Comparison of ENCODE assay signal across 20 cellular contexts in genomic region chr16:3068486-3068885, GRCh38. TPM values are rescaled to one million over a fixed set of nuclear protein-coding genes. Genes with fewer than 3 reads are reported as not detected.
DNase-seq lines count a peak whose midpoint lies in the region; ATAC-seq and TF ChIP-seq lines count a peak whose summit lies in the region.
"Had no signal": no experiment of that assay in that cellular context is flagged by ENCODE, and none has a peak within 500 bp of the region (broad histone marks: within the 10 kb centered on the region; RNA-seq: fewer than 3 reads in every experiment).

No MANE protein-coding gene starts in this region.

- no peak for ATAC-seq in activated T-helper 17 cell treated with anti-CD3 and anti-CD28 coated beads, Interleukin-2, amount 50 U/mL, for 72 hours (replicated peaks)
- ATAC-seq in upper lobe of right lung (no peak), HG03565 (IDR thresholded peaks at IDR 0.05; ENCODE audit: unreplicated experiment) (no peak)
- ATAC-seq: sciatic nerve had no signal

- H3K9me3 Mint-ChIP-seq in activated naive CD4-positive, alpha-beta T cell treated with anti-CD3 and anti-CD28 coated beads for 36 hours, result no peaks in the 10 kb centered on the region
- no peaks in the 10 kb centered on the region for H3K9me3 Mint-ChIP-seq in activated T-helper 17 cell treated with anti-CD3 and anti-CD28 coated beads, Interleukin-2, amount 50 U/mL, for 72 hours
- H3K9me3 Mint-ChIP-seq: H9, memory B cell had no signal

- DNase-seq in activated naive CD4-positive, alpha-beta T cell treated with anti-CD3 and anti-CD28 coated beads for 36 hours, result no peak
- no peak for DNase-seq in activated naive CD4-positive, alpha-beta T cell treated with Interleukin-2 at 50 U/mL for 16 hours
- no peak for DNase-seq in mesenchymal stem cell
- no peak for DNase-seq in upper lobe of right lung
- DNase-seq in DMS79 (lab: John Stamatoyannopoulos, UW), result no peak
- no peak for DNase-seq in uterus
- DNase-seq: H9; MM.1S; NCI-H526 treated with DMSO at 0.1 percent for 48 hours; nucleus accumbens; Peyer's patch; stimulated activated CD4-positive, alpha-beta T cell treated with anti-CD3 and anti-CD28 coated beads, Interleukin-4, amount 100 ng/mL, for 1 hour; trophoblast cell had no signal

- H3K23ac ChIP-seq in mesenchymal stem cell (ENCODE audit: low read length in 2 of 2), result no peak overlapping the region

- no peak overlapping the region for H3K9ac ChIP-seq in mesenchymal stem cell (ENCODE audit: low read length)

- no peak overlapping the region for H2AK5ac ChIP-seq in mesenchymal stem cell (ENCODE audit: low read length, severe bottlenecking)

- no peak overlapping the region for H3K4me2 ChIP-seq in mesenchymal stem cell (ENCODE audit: low read length, poor library complexity, severe bottlenecking)

- H3K4me3 ChIP-seq in mesenchymal stem cell (ENCODE audit: insufficient read depth in 1 of 2, low read depth in 1 of 2, low read length in 2 of 2), result no peak overlapping the region
- peak overlapping the region; percentile 35 for H3K4me3 ChIP-seq in upper lobe of right lung
- H3K4me3 ChIP-seq in uterus, result no peak overlapping the region

- peak overlapping the region; percentile 70 for H4K91ac ChIP-seq in mesenchymal stem cell (ENCODE audit: low read length)

- no peak overlapping the region for H4K8ac ChIP-seq in mesenchymal stem cell (ENCODE audit: low read length)

- no peaks in the 10 kb centered on the region for H3K9me3 ChIP-seq in mesenchymal stem cell (ENCODE audit: control insufficient read depth, low read length)
- H3K9me3 ChIP-seq in upper lobe of right lung, result no peaks in the 10 kb centered on the region
- H3K9me3 ChIP-seq in uterus, result no peaks in the 10 kb centered on the region
- H3K9me3 ChIP-seq: Peyer's patch had no signal

- H3K36me3 ChIP-seq in mesenchymal stem cell (ENCODE audit: control insufficient read depth in 1 of 2, insufficient read depth in 2 of 2, low read depth in 1 of 2, low read length in 2 of 2) (peaks cover 0 to 26% of the 10 kb centered on the region in 2 experiments), upper lobe of right lung (no peaks in the 10 kb centered on the region), uterus (no peaks in the 10 kb centered on the region)

- H3K27me3 ChIP-seq in mesenchymal stem cell (ENCODE audit: control insufficient read depth in 1 of 2, insufficient read depth in 1 of 2, low read length in 2 of 2) (peaks cover 1 to 26% of the 10 kb centered on the region in 2 experiments), upper lobe of right lung (no peaks in the 10 kb centered on the region), uterus (no peaks in the 10 kb centered on the region)
- H3K27me3 ChIP-seq: Peyer's patch had no signal

- no peak overlapping the region for H2BK12ac ChIP-seq in mesenchymal stem cell (ENCODE audit: low read length in 2 of 2)

- intact Hi-C loops in activated naive CD4-positive, alpha-beta T cell treated with anti-CD3 and anti-CD28 coated beads for 36 hours (cut with micrococcal nuclease), result no loop called here
- intact Hi-C loops in upper lobe of right lung (cut with DNase I), result no loop called here
- intact Hi-C loops in uterus (cut with DNase I; ENCODE audit: low total_unique reads), result no loop called here

- no peak for TF ChIP-seq POLR2A in uterus (IDR thresholded peaks at IDR 0.05)

- whole genome bisulfite sequencing in mesenchymal stem cell, result 81% methylated on average over 2 of the region's 4 CpGs

- H3K27ac Mint-ChIP-seq in activated naive CD4-positive, alpha-beta T cell treated with anti-CD3 and anti-CD28 coated beads for 36 hours, result peak overlapping the region; percentile 96
- H3K27ac Mint-ChIP-seq in activated T-helper 17 cell treated with anti-CD3 and anti-CD28 coated beads, Interleukin-2, amount 50 U/mL, for 72 hours, result peak overlapping the region; percentile 99
- H3K27ac Mint-ChIP-seq: H9, memory B cell had no signal

- no peak overlapping the region for H3K4ac ChIP-seq in mesenchymal stem cell (ENCODE audit: low read depth in 1 of 2, low read length in 2 of 2)

- peaks cover 43% of the 10 kb centered on the region for H3K36me3 Mint-ChIP-seq in activated naive CD4-positive, alpha-beta T cell treated with anti-CD3 and anti-CD28 coated beads for 36 hours (ENCODE audit: low read depth)
- H3K36me3 Mint-ChIP-seq in activated T-helper 17 cell treated with anti-CD3 and anti-CD28 coated beads, Interleukin-2, amount 50 U/mL, for 72 hours (ENCODE audit: low read depth), result peaks cover 77% of the 10 kb centered on the region

- TF ChIP-seq CTCF in upper lobe of right lung (IDR thresholded peaks at IDR 0.05) (no peak), uterus (IDR thresholded peaks at IDR 0.05) (no peak)

- no peak overlapping the region for H2BK5ac ChIP-seq in mesenchymal stem cell (ENCODE audit: low read depth, low read length, poor library complexity, severe bottlenecking)

- no peak overlapping the region for H2AFZ ChIP-seq in mesenchymal stem cell (ENCODE audit: low read depth, low read length)

- H3K79me1 ChIP-seq in mesenchymal stem cell (replicated peaks; ENCODE audit: low read length, poor library complexity, severe bottlenecking), result peaks cover 7% of the 10 kb centered on the region

- peak overlapping the region; percentile 94 for H3K4me3 Mint-ChIP-seq in activated naive CD4-positive, alpha-beta T cell treated with anti-CD3 and anti-CD28 coated beads for 36 hours
- peak overlapping the region; percentile 100 for H3K4me3 Mint-ChIP-seq in activated T-helper 17 cell treated with anti-CD3 and anti-CD28 coated beads, Interleukin-2, amount 50 U/mL, for 72 hours
- H3K4me3 Mint-ChIP-seq: memory B cell had no signal

- H3K4me1 ChIP-seq in mesenchymal stem cell (ENCODE audit: control insufficient read depth, insufficient read depth, low read depth, low read length) (peaks cover 26% of the 10 kb centered on the region), upper lobe of right lung (peaks cover 7% of the 10 kb centered on the region), uterus (no peaks in the 10 kb centered on the region)

- CTCF ChIA-PET in activated naive CD4-positive, alpha-beta T cell treated with anti-CD3 and anti-CD28 coated beads for 36 hours (lab: Charles Lee), result interaction anchor here (1.1 to 11.2 kb wide), 3 partner anchors 10 to 62 kb away, joined by 3 to 187 read pairs (median 5); partner anchors contain the start of gene ZNF213

- peaks cover 72% of the 10 kb centered on the region for H3K4me1 Mint-ChIP-seq in activated naive CD4-positive, alpha-beta T cell treated with anti-CD3 and anti-CD28 coated beads for 36 hours (ENCODE audit: low read depth)
- peaks cover 36% of the 10 kb centered on the region for H3K4me1 Mint-ChIP-seq in activated T-helper 17 cell treated with anti-CD3 and anti-CD28 coated beads, Interleukin-2, amount 50 U/mL, for 72 hours

- no peaks in the 10 kb centered on the region for H3K27me3 Mint-ChIP-seq in activated naive CD4-positive, alpha-beta T cell treated with anti-CD3 and anti-CD28 coated beads for 36 hours (ENCODE audit: low read depth)
- no peaks in the 10 kb centered on the region for H3K27me3 Mint-ChIP-seq in activated T-helper 17 cell treated with anti-CD3 and anti-CD28 coated beads, Interleukin-2, amount 50 U/mL, for 72 hours

- H2BK15ac ChIP-seq in mesenchymal stem cell (ENCODE audit: low read depth, poor library complexity, severe bottlenecking), result no peak overlapping the region

- H2BK120ac ChIP-seq in mesenchymal stem cell (ENCODE audit: low read depth, low read length), result no peak overlapping the region

- H3K18ac ChIP-seq in mesenchymal stem cell (ENCODE audit: low read depth in 1 of 2, low read length in 2 of 2), result no peak overlapping the region

- no peak overlapping the region for H3K14ac ChIP-seq in mesenchymal stem cell (ENCODE audit: low read length in 2 of 2)

- H3K27ac ChIP-seq in mesenchymal stem cell (ENCODE audit: low read length, poor library complexity, severe bottlenecking), result no peak overlapping the region
- H3K27ac ChIP-seq in upper lobe of right lung, result no peak overlapping the region
- no peak overlapping the region for H3K27ac ChIP-seq in uterus
- H3K27ac ChIP-seq: VCaP had no signal

RNA-seq across cellular contexts. Expression of gene IL32, which starts 3.0 kb away (rescaled TPM):
- total RNA-seq in activated naive CD4-positive, alpha-beta T cell treated with anti-CD3 and anti-CD28 coated beads for 36 hours, result 100 to 1,000 TPM; 964 to 991 TPM
- total RNA-seq in activated T-helper 17 cell treated with anti-CD3 and anti-CD28 coated beads, Interleukin-2, amount 50 U/mL, for 72 hours, result 1,000 to 10,000 TPM; 3,603 to 3,666 TPM
- 5.7 TPM for polyA plus RNA-seq in mesenchymal stem cell (2013, experiment 1 of 2)
- polyA plus RNA-seq in mesenchymal stem cell (2013, experiment 2 of 2), result 5.9 TPM
- total RNA-seq in upper lobe of right lung (91.5 TPM), uterus (10 to 100 TPM in 3 of 4 donors, 1 to 10 TPM in 1; 7.5 to 37.1 (median 20.9) TPM)

RNA-seq across cellular contexts. Expression of gene MMP25, which starts 22.1 kb away (rescaled TPM):
- under 1 TPM; 0.29 to 0.37 TPM for total RNA-seq in activated naive CD4-positive, alpha-beta T cell treated with anti-CD3 and anti-CD28 coated beads for 36 hours
- total RNA-seq in activated T-helper 17 cell treated with anti-CD3 and anti-CD28 coated beads, Interleukin-2, amount 50 U/mL, for 72 hours, result 1 to 10 TPM; 5.9 to 7.1 TPM
- 0.01 TPM for polyA plus RNA-seq in mesenchymal stem cell (2013, experiment 1 of 2)
- 0.01 TPM for polyA plus RNA-seq in mesenchymal stem cell (2013, experiment 2 of 2)
- total RNA-seq in upper lobe of right lung (12.8 TPM), uterus (1 to 10 TPM in 1 of 4 donors, under 1 TPM in 1, not detected in 2; 0.21 to 1.1 TPM)
- polyA plus RNA-seq: AG04450 had no signal

RNA-seq across cellular contexts. Expression of gene ZSCAN10, which starts 30.6 kb away (rescaled TPM):
- under 1 TPM in 1 of 2 experiments, not detected in 1; 0.26 TPM for total RNA-seq in activated naive CD4-positive, alpha-beta T cell treated with anti-CD3 and anti-CD28 coated beads for 36 hours
- total RNA-seq in activated T-helper 17 cell treated with anti-CD3 and anti-CD28 coated beads, Interleukin-2, amount 50 U/mL, for 72 hours, result under 1 TPM; 0.34 to 0.45 TPM
- not detected for polyA plus RNA-seq in mesenchymal stem cell (2013, experiment 1 of 2)
- not detected for polyA plus RNA-seq in mesenchymal stem cell (2013, experiment 2 of 2)
- not detected for total RNA-seq in upper lobe of right lung
- total RNA-seq in uterus, result not detected
- total RNA-seq: Peyer's patch, sciatic nerve had no signal
- polyA plus RNA-seq: AG04450, esophagus had no signal

RNA-seq across cellular contexts. Expression of gene BICDL2, which starts 31.7 kb away (rescaled TPM):
- total RNA-seq in activated naive CD4-positive, alpha-beta T cell treated with anti-CD3 and anti-CD28 coated beads for 36 hours, result not detected
- total RNA-seq in activated T-helper 17 cell treated with anti-CD3 and anti-CD28 coated beads, Interleukin-2, amount 50 U/mL, for 72 hours, result 10 to 100 TPM in 1 of 2 donors, 1 to 10 TPM in 1; 1.1 to 12.1 TPM
- not detected for polyA plus RNA-seq in mesenchymal stem cell (2013, experiment 1 of 2)
- polyA plus RNA-seq in mesenchymal stem cell (2013, experiment 2 of 2), result not detected
- total RNA-seq in upper lobe of right lung (16.3 TPM), uterus (1 to 10 TPM in 1 of 4 donors, under 1 TPM in 2, not detected in 1; 0.26 to 1.9 (median 0.29) TPM)
- polyA plus RNA-seq: AG04450 had no signal

RNA-seq across cellular contexts. Expression of gene ZNF205, which starts 43.9 kb away (rescaled TPM):
- total RNA-seq in activated naive CD4-positive, alpha-beta T cell treated with anti-CD3 and anti-CD28 coated beads for 36 hours, result under 1 TPM in 1 of 2 experiments, not detected in 1; 0.25 TPM
- not detected for total RNA-seq in activated T-helper 17 cell treated with anti-CD3 and anti-CD28 coated beads, Interleukin-2, amount 50 U/mL, for 72 hours
- polyA plus RNA-seq in mesenchymal stem cell (2013, experiment 1 of 2), result 8.4 TPM
- 8.1 TPM for polyA plus RNA-seq in mesenchymal stem cell (2013, experiment 2 of 2)
- total RNA-seq in upper lobe of right lung (11.7 TPM), uterus (10 to 100 TPM; 12.9 to 26.9 (median 18.3) TPM)

Comparison
In these comparisons a context has a peak if more than half of its experiments do, and no peak if none do; other contexts are left out.
1. RNA of gene IL32, which starts 3.0 kb away (total RNA-seq): 3,603 to 3,666 TPM in activated T-helper 17 cell treated with anti-CD3 and anti-CD28 coated beads, Interleukin-2, amount 50 U/mL, for 72 hours and 964 to 991 TPM in activated naive CD4-positive, alpha-beta T cell treated with anti-CD3 and anti-CD28 coated beads for 36 hours; 91.5 TPM in upper lobe of right lung (single experiment) and 7.5 to 37.1 TPM in uterus; every median in the first group is over 10 times any median in the second.